In the genomic region with DNA sequence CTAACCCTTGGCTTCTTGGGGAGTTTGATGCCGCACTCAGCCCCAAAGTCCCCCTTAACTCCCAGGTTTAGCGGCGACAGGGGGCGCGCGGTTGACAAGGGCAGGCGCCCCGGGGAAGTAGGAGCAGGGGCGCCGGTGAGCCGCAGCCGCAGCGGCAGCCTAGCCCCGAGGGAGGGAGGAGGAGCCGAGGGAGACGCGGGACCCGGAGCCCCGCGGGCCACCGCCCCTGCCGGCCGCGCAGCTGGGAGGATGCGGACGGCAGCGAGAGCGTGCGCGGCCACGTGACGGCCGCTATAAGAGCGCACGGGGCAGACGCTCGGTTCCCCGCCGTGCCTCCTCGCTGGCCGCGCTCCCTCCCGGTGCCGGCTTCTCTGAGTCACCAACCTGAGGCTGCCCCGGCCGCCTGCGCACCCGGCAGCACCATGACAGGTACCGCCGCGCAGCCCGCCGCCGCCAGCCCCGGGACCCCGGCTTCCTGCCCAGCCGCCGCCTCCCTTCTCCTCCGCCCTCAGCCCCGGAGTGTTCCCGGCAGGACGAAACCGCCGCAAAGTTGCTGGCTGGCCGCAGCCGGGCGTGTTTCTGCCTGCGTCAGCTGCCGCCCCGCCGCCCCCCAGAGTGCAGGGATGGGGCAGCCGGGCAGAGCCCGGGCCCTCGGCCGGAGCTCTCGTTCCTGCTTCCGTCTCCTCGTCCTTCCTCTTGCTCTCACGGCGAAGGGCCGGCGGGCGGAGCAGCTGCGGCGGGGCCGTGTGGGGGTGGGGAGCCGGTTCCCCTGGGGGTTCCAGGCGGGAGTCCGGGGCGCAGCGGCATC, we compare ENCODE assay signal across 1 cellular context.
A peak's percentile ranks its signal among the peaks of the same experiment; 100 is the strongest.
TF ChIP-seq lines count a peak whose summit lies in the region.

Gene GYG1 (plus strand): TSS at position 322 of the 808 bp plus-strand sequence. CDS start 101 bp downstream, at position 423.

TF ChIP-seq in GM12878, 131 proteins besides CTCF, POLR2A, EP300 and RAD21 (continued from another document and continues in another):
- no peak for TF ChIP-seq ZBTB40 (IDR thresholded peaks at IDR 0.05; ENCODE audit: borderline replicate concordance)
- TF ChIP-seq, protein P1, sequence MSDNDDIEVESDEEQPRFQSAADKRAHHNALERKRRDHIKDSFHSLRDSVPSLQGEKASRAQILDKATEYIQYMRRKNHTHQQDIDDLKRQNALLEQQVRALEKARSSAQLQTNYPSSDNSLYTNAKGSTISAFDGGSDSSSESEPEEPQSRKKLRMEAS (IDR thresholded peaks at IDR 0.05; ENCODE audit: low read depth, low read length): peak; percentile 87
- no peak for TF ChIP-seq HDAC2 (IDR thresholded peaks at IDR 0.05)
- TF ChIP-seq MTA3 (IDR thresholded peaks at IDR 0.05; ENCODE audit: borderline replicate concordance, low read length): no peak
- no peak for TF ChIP-seq PAX8 (IDR thresholded peaks at IDR 0.05)
- no peak for TF ChIP-seq ZNF207 (IDR thresholded peaks at IDR 0.05; ENCODE audit: borderline replicate concordance)
- no peak for TF ChIP-seq IRF4 (IDR thresholded peaks at IDR 0.05; ENCODE audit: low read depth, low read length)
- no peak for TF ChIP-seq BCL3 (IDR thresholded peaks at IDR 0.05; ENCODE audit: borderline replicate concordance, insufficient read depth, low read depth, low read length, poor library complexity, severe bottlenecking)
- TF ChIP-seq CHD1 (IDR thresholded peaks at IDR 0.05; ENCODE audit: low read depth, low read length): no peak
- TF ChIP-seq E2F8 (IDR thresholded peaks at IDR 0.05; ENCODE audit: low read depth, partially characterized antibody): no peak
- peak; percentile 26 for TF ChIP-seq RUNX3 (IDR thresholded peaks at IDR 0.05; ENCODE audit: low read length)
- TF ChIP-seq BHLHE40 (IDR thresholded peaks at IDR 0.05; ENCODE audit: borderline replicate concordance in 1 of 2, low read depth in 2 of 2, low read length in 1 of 2): peak; percentile 78 to 95; a peak in 3 of 4 replicates
- TF ChIP-seq, protein P2, sequence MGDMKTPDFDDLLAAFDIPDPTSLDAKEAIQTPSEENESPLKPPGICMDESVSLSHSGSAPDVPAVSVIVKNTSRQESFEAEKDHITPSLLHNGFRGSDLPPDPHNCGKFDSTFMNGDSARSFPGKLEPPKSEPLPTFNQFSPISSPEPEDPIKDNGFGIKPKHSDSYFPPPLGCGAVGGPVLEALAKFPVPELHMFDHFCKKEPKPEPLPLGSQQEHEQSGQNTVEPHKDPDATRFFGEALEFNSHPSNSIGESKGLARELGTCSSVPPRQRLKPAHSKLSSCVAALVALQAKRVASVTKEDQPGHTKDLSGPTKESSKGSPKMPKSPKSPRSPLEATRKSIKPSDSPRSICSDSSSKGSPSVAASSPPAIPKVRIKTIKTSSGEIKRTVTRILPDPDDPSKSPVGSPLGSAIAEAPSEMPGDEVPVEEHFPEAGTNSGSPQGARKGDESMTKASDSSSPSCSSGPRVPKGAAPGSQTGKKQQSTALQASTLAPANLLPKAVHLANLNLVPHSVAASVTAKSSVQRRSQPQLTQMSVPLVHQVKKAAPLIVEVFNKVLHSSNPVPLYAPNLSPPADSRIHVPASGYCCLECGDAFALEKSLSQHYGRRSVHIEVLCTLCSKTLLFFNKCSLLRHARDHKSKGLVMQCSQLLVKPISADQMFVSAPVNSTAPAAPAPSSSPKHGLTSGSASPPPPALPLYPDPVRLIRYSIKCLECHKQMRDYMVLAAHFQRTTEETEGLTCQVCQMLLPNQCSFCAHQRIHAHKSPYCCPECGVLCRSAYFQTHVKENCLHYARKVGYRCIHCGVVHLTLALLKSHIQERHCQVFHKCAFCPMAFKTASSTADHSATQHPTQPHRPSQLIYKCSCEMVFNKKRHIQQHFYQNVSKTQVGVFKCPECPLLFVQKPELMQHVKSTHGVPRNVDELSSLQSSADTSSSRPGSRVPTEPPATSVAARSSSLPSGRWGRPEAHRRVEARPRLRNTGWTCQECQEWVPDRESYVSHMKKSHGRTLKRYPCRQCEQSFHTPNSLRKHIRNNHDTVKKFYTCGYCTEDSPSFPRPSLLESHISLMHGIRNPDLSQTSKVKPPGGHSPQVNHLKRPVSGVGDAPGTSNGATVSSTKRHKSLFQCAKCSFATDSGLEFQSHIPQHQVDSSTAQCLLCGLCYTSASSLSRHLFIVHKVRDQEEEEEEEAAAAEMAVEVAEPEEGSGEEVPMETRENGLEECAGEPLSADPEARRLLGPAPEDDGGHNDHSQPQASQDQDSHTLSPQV (IDR thresholded peaks at IDR 0.05): no peak
- no peak for TF ChIP-seq JUND (IDR thresholded peaks at IDR 0.05; ENCODE audit: low read depth, low read length)
- TF ChIP-seq CBX3 (IDR thresholded peaks at IDR 0.05; ENCODE audit: borderline replicate concordance, low read depth): no peak
- TF ChIP-seq CBX5 (IDR thresholded peaks at IDR 0.05; ENCODE audit: low read depth): 0 out of 2 replicates have a peak, but pooled peaks have one; percentile 21
- peak; percentile 68; the same call in 1 of the 2 replicates for TF ChIP-seq NKRF (conservative IDR thresholded peaks at IDR 0.05)
- no peak for TF ChIP-seq BRCA1 (IDR thresholded peaks at IDR 0.05; ENCODE audit: low read depth, low read length)
- no peak for TF ChIP-seq STAT3 (IDR thresholded peaks at IDR 0.05; ENCODE audit: low read depth, low read length)
- TF ChIP-seq NRF1 (conservative IDR thresholded peaks at IDR 0.05; ENCODE audit: low read depth, low read length): 0 out of 2 replicates have a peak, but pooled peaks have one; percentile 3
- TF ChIP-seq GATAD2B (conservative IDR thresholded peaks at IDR 0.05; ENCODE audit: low read depth): peak; percentile 85
- no peak for TF ChIP-seq NBN (IDR thresholded peaks at IDR 0.05)
- no peak for TF ChIP-seq PKNOX1 (IDR thresholded peaks at IDR 0.05)
- 0 out of 2 replicates have a peak, but pooled peaks have one; percentile 2 for TF ChIP-seq MEF2A (IDR thresholded peaks at IDR 0.05; ENCODE audit: insufficient read depth, low read depth, low read length)
- no peak for TF ChIP-seq EZH2 (IDR thresholded peaks at IDR 0.05; ENCODE audit: borderline replicate concordance, control insufficient read depth, low read depth, low read length)
- no peak for TF ChIP-seq IKZF2 (IDR thresholded peaks at IDR 0.05)
- TF ChIP-seq EED (IDR thresholded peaks at IDR 0.05; ENCODE audit: low read depth): peak; percentile 23; the same call in 1 of the 2 replicates
- TF ChIP-seq MXI1 (IDR thresholded peaks at IDR 0.05; ENCODE audit: low read depth, low read length): no peak
- no peak for TF ChIP-seq ZNF24 (IDR thresholded peaks at IDR 0.05)
- TF ChIP-seq SIN3A (IDR thresholded peaks at IDR 0.05; ENCODE audit: low read depth, low read length): 0 out of 2 replicates have a peak, but pooled peaks have one; percentile 20
- TF ChIP-seq RAD51 (IDR thresholded peaks at IDR 0.05): no peak
- TF ChIP-seq SIX5 (IDR thresholded peaks at IDR 0.05; ENCODE audit: low read depth, low read length, severe bottlenecking): no peak
- peak; percentile 27 for TF ChIP-seq HDAC6 (IDR thresholded peaks at IDR 0.05; ENCODE audit: unreplicated experiment)
- no peak for TF ChIP-seq NR2C2 (IDR thresholded peaks at IDR 0.05; ENCODE audit: borderline replicate concordance, control insufficient read depth, insufficient read length, low read depth)
- peak; percentile 49; the same call in 1 of the 2 replicates for TF ChIP-seq ATF3 (IDR thresholded peaks at IDR 0.05; ENCODE audit: borderline replicate concordance, extremely low read depth, low read depth, low read length)
- no peak for TF ChIP-seq FOS (IDR thresholded peaks at IDR 0.05; ENCODE audit: borderline replicate concordance, extremely low read depth, insufficient read length)
- no peak for TF ChIP-seq PAX5 (IDR thresholded peaks at IDR 0.05; ENCODE audit: borderline replicate concordance, low read depth, low read length)
- TF ChIP-seq BMI1 (IDR thresholded peaks at IDR 0.05; ENCODE audit: borderline replicate concordance): no peak
- TF ChIP-seq, protein P3, sequence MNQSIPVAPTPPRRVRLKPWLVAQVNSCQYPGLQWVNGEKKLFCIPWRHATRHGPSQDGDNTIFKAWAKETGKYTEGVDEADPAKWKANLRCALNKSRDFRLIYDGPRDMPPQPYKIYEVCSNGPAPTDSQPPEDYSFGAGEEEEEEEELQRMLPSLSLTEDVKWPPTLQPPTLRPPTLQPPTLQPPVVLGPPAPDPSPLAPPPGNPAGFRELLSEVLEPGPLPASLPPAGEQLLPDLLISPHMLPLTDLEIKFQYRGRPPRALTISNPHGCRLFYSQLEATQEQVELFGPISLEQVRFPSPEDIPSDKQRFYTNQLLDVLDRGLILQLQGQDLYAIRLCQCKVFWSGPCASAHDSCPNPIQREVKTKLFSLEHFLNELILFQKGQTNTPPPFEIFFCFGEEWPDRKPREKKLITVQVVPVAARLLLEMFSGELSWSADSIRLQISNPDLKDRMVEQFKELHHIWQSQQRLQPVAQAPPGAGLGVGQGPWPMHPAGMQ (IDR thresholded peaks at IDR 0.05; ENCODE audit: borderline replicate concordance): no peak
- TF ChIP-seq MEF2B (IDR thresholded peaks at IDR 0.05; ENCODE audit: partially characterized antibody, poor library complexity, severe bottlenecking): no peak
